ENCODE assay signal across 10 cellular contexts in the genomic region with DNA sequence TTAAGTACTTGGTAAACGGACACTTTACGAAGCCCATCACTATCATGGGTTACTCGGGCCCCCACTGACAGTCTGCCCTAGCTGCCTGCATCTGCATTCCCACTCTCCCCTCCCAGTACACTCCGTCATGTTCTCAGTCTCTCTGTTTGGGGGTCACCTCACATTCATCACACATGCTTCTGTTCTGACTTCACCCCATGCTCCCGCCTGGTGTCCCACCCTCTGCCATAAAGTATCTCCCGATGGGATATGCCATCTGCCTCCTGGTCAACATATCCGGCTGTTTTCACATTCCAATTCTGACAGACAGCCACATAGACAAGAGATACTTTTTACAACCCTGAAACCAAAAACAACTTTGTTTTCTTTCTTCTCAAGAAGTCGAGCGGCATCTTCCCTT. TPM values are rescaled to one million over a fixed set of nuclear protein-coding genes. Genes with fewer than 3 reads are reported as not detected.
DNase-seq lines count a peak whose midpoint lies in the region; ATAC-seq and TF ChIP-seq lines count a peak whose summit lies in the region.
"Had no signal": no experiment of that assay in that cellular context is flagged by ENCODE, and none has a peak within 500 bp of the region (broad histone marks: within the 10 kb centered on the region; RNA-seq: fewer than 3 reads in every experiment).

No MANE protein-coding gene starts in this region.

- H3K9me3 ChIP-seq in BE2C: no peaks in the 10 kb centered on the region

- peaks cover 15 to 17% of the 10 kb centered on the region in 2 donors for H3K4me1 Mint-ChIP-seq in natural killer cell treated with Interleukin-12 subunit alpha and Interleukin-12 subunit beta and Interleukin-15 and Interleukin-18, amount 100 ng/mL, for 72 hours (ENCODE audit: low read depth in 2 of 2)

- no peak overlapping the region for H2AFZ ChIP-seq in ACC112 (ENCODE audit: low read length, unreplicated experiment)

- H3K4me1 ChIP-seq in ACC112 (ENCODE audit: control insufficient read depth, insufficient read depth, low read length, unreplicated experiment): peaks cover 40% of the 10 kb centered on the region
- H3K4me1 ChIP-seq in BE2C: peaks cover 6% of the 10 kb centered on the region; the same call in 1 of the 2 replicates

- H3K27me3 ChIP-seq in ACC112 (ENCODE audit: insufficient read depth, low read length) (no peaks in the 10 kb centered on the region), BE2C (peaks cover 13% of the 10 kb centered on the region)

- H3K4me3 Mint-ChIP-seq in natural killer cell treated with Interleukin-12 subunit alpha and Interleukin-12 subunit beta and Interleukin-15 and Interleukin-18, amount 100 ng/mL, for 72 hours: peak overlapping the region; percentile 84

- DNase-seq in GM04503 (ENCODE audit: low read depth) (peak; percentile 7), choroid plexus epithelial cell (ENCODE audit: low read depth) (no peak), NCI-H526 treated with DMSO at 0.1 percent for 48 hours (lab: John Stamatoyannopoulos, UW) (no peak), SHP77 (lab: John Stamatoyannopoulos, UW) (no peak), BE2C (no peak), NCI-H146 (lab: John Stamatoyannopoulos, UW) (no peak)
- no peak for DNase-seq in natural killer cell treated with Interleukin-12 subunit alpha and Interleukin-12 subunit beta and Interleukin-15 and Interleukin-18, amount 100 ng/mL, for 72 hours (ENCODE audit: low spot score)

- H3K9me3 Mint-ChIP-seq in natural killer cell treated with Interleukin-12 subunit alpha and Interleukin-12 subunit beta and Interleukin-15 and Interleukin-18, amount 100 ng/mL, for 72 hours: no peaks in the 10 kb centered on the region

- no peak for TF ChIP-seq CTCF in choroid plexus epithelial cell (conservative IDR thresholded peaks at IDR 0.05; ENCODE audit: low read depth, low read length)
- no peak for TF ChIP-seq CTCF in BE2C (IDR thresholded peaks at IDR 0.05; ENCODE audit: low read depth, low read length)

- H3K4me3 ChIP-seq in ACC112 (ENCODE audit: low read depth, low read length): peak overlapping the region; percentile 94
- H3K4me3 ChIP-seq in choroid plexus epithelial cell (ENCODE audit: low read depth, low read length): peak overlapping the region; percentile 75
- H3K4me3 ChIP-seq in BE2C (ENCODE audit: low read depth, low read length): no peak overlapping the region

- no peak overlapping the region for H3K27ac Mint-ChIP-seq in natural killer cell treated with Interleukin-12 subunit alpha and Interleukin-12 subunit beta and Interleukin-15 and Interleukin-18, amount 100 ng/mL, for 72 hours

- ATAC-seq in natural killer cell treated with Interleukin-12 subunit alpha and Interleukin-12 subunit beta and Interleukin-15 and Interleukin-18, amount 100 ng/mL, for 72 hours: no peak

- no peaks in the 10 kb centered on the region for H3K36me3 ChIP-seq in ACC112 (ENCODE audit: insufficient read depth, low read length)
- no peaks in the 10 kb centered on the region for H3K36me3 ChIP-seq in BE2C

- peaks cover 40 to 63% of the 10 kb centered on the region in 2 donors for H3K27me3 Mint-ChIP-seq in natural killer cell treated with Interleukin-12 subunit alpha and Interleukin-12 subunit beta and Interleukin-15 and Interleukin-18, amount 100 ng/mL, for 72 hours

- no peaks in the 10 kb centered on the region for H3K36me3 Mint-ChIP-seq in natural killer cell treated with Interleukin-12 subunit alpha and Interleukin-12 subunit beta and Interleukin-15 and Interleukin-18, amount 100 ng/mL, for 72 hours

- no peak overlapping the region for H3K27ac ChIP-seq in ACC112 (ENCODE audit: low read depth, low read length)

- no peaks in the 10 kb centered on the region for H3K79me2 ChIP-seq in ACC112 (ENCODE audit: control insufficient read depth, insufficient read depth, low read length, unreplicated experiment)

RNA-seq across cellular contexts. Expression of a gene that starts 1.0 kb away (rescaled TPM):
- not detected for total RNA-seq in natural killer cell treated with Interleukin-12 subunit alpha and Interleukin-12 subunit beta and Interleukin-15 and Interleukin-18, amount 100 ng/mL, for 72 hours
- polyA plus RNA-seq in BE2C (2012; ENCODE audit: insufficient read depth, insufficient read length, low read depth): not detected
- total RNA-seq: lung microvascular endothelial cell; T-helper 1 cell treated with Interleukin-12 subunit alpha and Interleukin-12 subunit beta and Interleukin-4 antibody, amounts not matched to agents 30 ng/mL and 1 ng/mL, for 36 hours had no signal

RNA-seq across cellular contexts. Expression of a gene that starts 46.9 kb away (rescaled TPM):
- under 1 TPM in 1 of 2 donors, not detected in 1; 0.12 TPM for total RNA-seq in natural killer cell treated with Interleukin-12 subunit alpha and Interleukin-12 subunit beta and Interleukin-15 and Interleukin-18, amount 100 ng/mL, for 72 hours
- 3.2 TPM for polyA plus RNA-seq in BE2C (2012; ENCODE audit: insufficient read depth, insufficient read length, low read depth)
- total RNA-seq: T-helper 1 cell treated with Interleukin-12 subunit alpha and Interleukin-12 subunit beta and Interleukin-4 antibody, amounts not matched to agents 30 ng/mL and 1 ng/mL, for 36 hours had no signal
